In genomic region chr20:62898970-62899632, GRCh38 we compare ENCODE assay signal across 8 cellular contexts. TPM values are rescaled to one million over a fixed set of nuclear protein-coding genes. Genes with fewer than 3 reads are reported as not detected.
DNase-seq lines count a peak whose midpoint lies in the region; FAIRE-seq and TF ChIP-seq lines count a peak whose summit lies in the region.
"Had no signal": no experiment of that assay in that cellular context is flagged by ENCODE, and none has a peak within 500 bp of the region (broad histone marks: within the 10 kb centered on the region; RNA-seq: fewer than 3 reads in every experiment).

No MANE protein-coding gene starts in this region.

- no peaks in the 10 kb centered on the region for H3K9me3 Mint-ChIP-seq in activated naive CD4-positive, alpha-beta T cell treated with anti-CD3 and anti-CD28 coated beads, Interleukin-2, amount 10 ng/mL, durations not matched to agents 7 days and 5 days
- H3K9me3 Mint-ChIP-seq in neural progenitor cell, result no peaks in the 10 kb centered on the region

- H3K4me1 ChIP-seq in HUES64 (ENCODE audit: insufficient read depth, low read length) (peaks cover 21% of the 10 kb centered on the region), neural progenitor cell (peaks cover 17% of the 10 kb centered on the region)

- H3K4me1 Mint-ChIP-seq in activated naive CD4-positive, alpha-beta T cell treated with anti-CD3 and anti-CD28 coated beads, Interleukin-2, amount 10 ng/mL, durations not matched to agents 7 days and 5 days, result peaks cover 49% of the 10 kb centered on the region
- H3K4me1 Mint-ChIP-seq in neural progenitor cell, result peaks cover 23% of the 10 kb centered on the region

- H3K27ac ChIP-seq in HUES64 (ENCODE audit: low read depth, low read length) (no peak overlapping the region), neural progenitor cell (no peak overlapping the region), substantia nigra (ENCODE audit: low read depth, low read length, poor library complexity, severe bottlenecking) (no peak overlapping the region)

- H3F3A ChIP-seq in neural progenitor cell (ENCODE audit: low read depth), result peaks cover 38% of the 10 kb centered on the region

- CTCF ChIA-PET in activated naive CD4-positive, alpha-beta T cell treated with anti-CD3 and anti-CD28 coated beads, Interleukin-2, amount 10 ng/mL, durations not matched to agents 7 days and 5 days (lab: Charles Lee), result interaction anchor here (1.3 to 7.3 kb wide), 9 partner anchors 8 to 110 kb away, joined by 4 to 46 read pairs (median 9); partner anchors contain the start of gene DIDO1

- H3K27me3 ChIP-seq in HUES64 (ENCODE audit: insufficient read depth, low read length) (no peaks in the 10 kb centered on the region), neural progenitor cell (no peaks in the 10 kb centered on the region)

- peak overlapping the region; percentile 65 for H3K4me2 ChIP-seq in neural progenitor cell

- peak overlapping the region; percentile 4; the same call in 1 of the 2 replicates for H3K9ac ChIP-seq in HUES64 (ENCODE audit: low read depth, low read length)
- peak overlapping the region; percentile 23 for H3K9ac ChIP-seq in neural progenitor cell

- no peak for FAIRE-seq in GM12892 (lab: Jason Lieb, UNC)

- TF ChIP-seq CTCF in neural progenitor cell (IDR thresholded peaks at IDR 0.05), result no peak

- H3K79me2 ChIP-seq in neural progenitor cell (ENCODE audit: low read depth), result no peaks in the 10 kb centered on the region

- H3K36me3 Mint-ChIP-seq in activated naive CD4-positive, alpha-beta T cell treated with anti-CD3 and anti-CD28 coated beads, Interleukin-2, amount 10 ng/mL, durations not matched to agents 7 days and 5 days, result peaks cover 51% of the 10 kb centered on the region
- peaks cover 7% of the 10 kb centered on the region for H3K36me3 Mint-ChIP-seq in neural progenitor cell

- H3K27ac Mint-ChIP-seq in activated naive CD4-positive, alpha-beta T cell treated with anti-CD3 and anti-CD28 coated beads, Interleukin-2, amount 10 ng/mL, durations not matched to agents 7 days and 5 days, result peak overlapping the region; percentile 86
- H3K27ac Mint-ChIP-seq in neural progenitor cell, result no peak overlapping the region

- TF ChIP-seq POLR2A in GM12892 (IDR thresholded peaks at IDR 0.05; ENCODE audit: low read depth, low read length), result no peak

- 74% methylated on average over 16 of the region's 16 CpGs for WGBS in HUES64

- DNase-seq in GM12892 (ENCODE audit: insufficient read length) (peak; percentile 66), neural progenitor cell (ENCODE audit: low spot score) (no peak), DMS153 (lab: John Stamatoyannopoulos, UW) (no peak), SKM-1 treated with dmso at 0.1 percent for 144 hours (lab: John Stamatoyannopoulos, UW; ENCODE audit: unreplicated experiment) (no peak), substantia nigra (lab: John Stamatoyannopoulos, UW) (no peak)
- no peak for DNase-seq in activated naive CD4-positive, alpha-beta T cell treated with anti-CD3 and anti-CD28 coated beads, Interleukin-2, amount 10 ng/mL, durations not matched to agents 7 days and 5 days

- peaks cover 4% of the 10 kb centered on the region for H3K27me3 Mint-ChIP-seq in activated naive CD4-positive, alpha-beta T cell treated with anti-CD3 and anti-CD28 coated beads, Interleukin-2, amount 10 ng/mL, durations not matched to agents 7 days and 5 days
- H3K27me3 Mint-ChIP-seq in neural progenitor cell (ENCODE audit: insufficient read depth, low read depth), result peaks cover 2% of the 10 kb centered on the region

- H2AFZ ChIP-seq in neural progenitor cell (replicated peaks), result no peak overlapping the region

- H3K4me3 ChIP-seq in HUES64 (ENCODE audit: low read length) (no peak overlapping the region), neural progenitor cell (no peak overlapping the region)

- H4K20me1 ChIP-seq in neural progenitor cell (ENCODE audit: low read depth), result peaks cover 30% of the 10 kb centered on the region

- peak overlapping the region; percentile 26 for H3K4me3 Mint-ChIP-seq in activated naive CD4-positive, alpha-beta T cell treated with anti-CD3 and anti-CD28 coated beads, Interleukin-2, amount 10 ng/mL, durations not matched to agents 7 days and 5 days
- H3K4me3 Mint-ChIP-seq in neural progenitor cell, result peak overlapping the region; percentile 25

- H3K36me3 ChIP-seq in HUES64 (ENCODE audit: insufficient read depth, low read length) (peaks cover 60% of the 10 kb centered on the region), neural progenitor cell (no peaks in the 10 kb centered on the region)

- H3K9me3 ChIP-seq in HUES64 (ENCODE audit: insufficient read depth, low read depth, low read length) (no peaks in the 10 kb centered on the region), neural progenitor cell (ENCODE audit: low read depth) (no peaks in the 10 kb centered on the region)

RNA-seq across cellular contexts. Expression of gene DIDO1, which starts 27.2 kb away (rescaled TPM):
- polyA plus RNA-seq in GM12892 (2012; ENCODE audit: missing spikeins), result 26.5 TPM
- 42.2 TPM for polyA plus RNA-seq in HUES64 (2013, experiment 1 of 2)
- polyA plus RNA-seq in HUES64 (2013, experiment 2 of 2), result 44.1 TPM
- total RNA-seq in neural progenitor cell (ENCODE audit: low replicate concordance), result 64.5 and 68.5 TPM in 2 replicates

RNA-seq across cellular contexts. Expression of gene TCFL5, which starts 37.5 kb away (rescaled TPM):
- 6.3 TPM for polyA plus RNA-seq in GM12892 (2012; ENCODE audit: missing spikeins)
- polyA plus RNA-seq in HUES64 (2013, experiment 1 of 2), result 10.8 TPM
- 16.0 TPM for polyA plus RNA-seq in HUES64 (2013, experiment 2 of 2)
- 29.1 and 36.3 TPM in 2 replicates for total RNA-seq in neural progenitor cell (ENCODE audit: low replicate concordance)

RNA-seq across cellular contexts. Expression of gene GID8, which starts 38.8 kb away (rescaled TPM):
- 24.1 TPM for polyA plus RNA-seq in GM12892 (2012; ENCODE audit: missing spikeins)
- 43.9 TPM for polyA plus RNA-seq in HUES64 (2013, experiment 1 of 2)
- 45.3 TPM for polyA plus RNA-seq in HUES64 (2013, experiment 2 of 2)
- total RNA-seq in neural progenitor cell (ENCODE audit: low replicate concordance), result 48.7 and 50.0 TPM in 2 replicates

RNA-seq across cellular contexts. Expression of gene SLC17A9, which starts 53.4 kb away (rescaled TPM):
- polyA plus RNA-seq in GM12892 (2012; ENCODE audit: missing spikeins), result 45.0 TPM
- 6.0 TPM for polyA plus RNA-seq in HUES64 (2013, experiment 1 of 2)
- 6.9 TPM for polyA plus RNA-seq in HUES64 (2013, experiment 2 of 2)
- total RNA-seq in neural progenitor cell (ENCODE audit: low replicate concordance), result 0.17 and 0.74 TPM in 2 replicates
- total RNA-seq: skeletal muscle tissue had no signal
